In the genomic region with DNA sequence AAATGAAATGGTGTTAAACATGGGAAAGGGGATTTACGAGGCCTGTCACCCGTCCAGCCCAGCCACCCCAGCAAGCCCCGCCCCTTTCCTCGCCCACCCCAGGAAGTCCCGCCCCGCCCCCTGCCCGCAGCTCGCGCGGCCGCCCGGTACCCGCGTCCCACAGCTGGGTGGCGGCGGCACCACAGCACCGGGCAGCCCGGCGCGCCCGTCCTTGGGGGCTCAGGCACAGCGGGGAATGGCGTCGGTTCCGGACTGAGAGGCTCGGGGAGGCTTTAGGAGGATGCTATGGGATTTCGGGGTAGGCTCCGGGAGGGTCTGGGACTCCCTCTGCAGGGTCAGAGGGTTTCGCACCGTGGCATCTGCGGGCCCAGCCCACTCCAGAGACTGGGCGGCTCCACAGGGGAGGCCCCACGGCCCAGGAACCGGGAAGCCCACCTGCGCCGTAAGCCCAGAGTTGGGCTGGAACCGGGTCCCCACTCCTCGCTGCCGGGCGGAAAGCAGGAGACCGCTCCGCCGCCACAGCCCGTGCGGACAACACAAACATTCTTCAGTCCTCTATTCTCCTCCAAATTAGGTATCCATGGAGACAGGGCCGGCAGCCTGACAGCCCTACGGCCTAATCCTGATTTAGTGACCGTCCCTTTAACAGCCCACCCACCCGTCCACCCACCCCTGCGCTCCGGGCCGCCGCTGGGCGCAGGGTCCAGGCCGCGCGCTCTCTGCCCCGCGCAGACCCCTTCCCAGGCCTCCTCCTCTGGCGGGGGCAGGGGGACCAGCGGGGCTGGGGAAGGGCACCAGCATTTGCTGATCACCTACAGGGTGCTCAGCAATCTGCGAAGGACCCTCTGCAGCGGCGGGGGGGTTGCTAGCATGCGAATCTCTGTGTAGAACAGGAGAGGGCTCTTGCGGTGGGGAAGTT, we compare ENCODE assay signal across 1 cellular context.
TF ChIP-seq lines count a peak whose summit lies in the region.

No MANE protein-coding gene starts in this region.

TF ChIP-seq in H1, 55 proteins besides CTCF, POLR2A, EP300 and RAD21:
- TF ChIP-seq KDM4A (IDR thresholded peaks at IDR 0.05; ENCODE audit: low read depth, low read length, severe bottlenecking): peak; percentile 67
- no peak for TF ChIP-seq PHF8 (conservative IDR thresholded peaks at IDR 0.05; ENCODE audit: low read depth, low read length)
- TF ChIP-seq SIN3A (conservative IDR thresholded peaks at IDR 0.05 in 1 of 2, IDR thresholded peaks at IDR 0.05 in 1 of 2; ENCODE audit: low read depth in 1 of 2, low read length in 2 of 2): peak in 1 of 2 experiments; percentile 46; a peak in 2 of 4 replicates
- no peak for TF ChIP-seq POU5F1 (IDR thresholded peaks at IDR 0.05; ENCODE audit: low read depth, low read length)
- TF ChIP-seq HDAC2 (IDR thresholded peaks at IDR 0.05; ENCODE audit: borderline replicate concordance in 1 of 2, low read depth in 2 of 2, low read length in 2 of 2): peak in 1 of 2 experiments; percentile 38; a peak in 2 of 4 replicates
- TF ChIP-seq GTF2F1 (IDR thresholded peaks at IDR 0.05; ENCODE audit: borderline replicate concordance, low read depth, low read length): no peak
